ENCODE assay signal across 11 cellular contexts in the genomic region with DNA sequence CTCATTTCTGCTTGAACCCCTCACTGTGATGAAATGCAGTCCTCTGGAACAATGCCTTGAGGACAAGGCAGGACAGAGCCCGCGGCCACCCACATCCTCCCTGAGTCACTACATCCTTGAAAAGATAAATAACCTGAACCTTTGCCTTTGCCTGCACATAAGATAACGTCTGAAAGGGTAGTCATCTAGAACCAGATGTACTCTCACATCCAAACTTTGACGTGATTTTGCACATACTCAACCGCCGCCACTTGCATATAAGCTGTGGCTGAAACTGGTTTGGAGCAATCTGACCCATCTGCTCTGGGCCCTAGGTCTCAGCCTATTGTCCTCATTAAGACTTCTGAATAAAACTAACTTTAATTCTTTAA.
A peak's percentile ranks its signal among the peaks of the same experiment; 100 is the strongest.
DNase-seq lines count a peak whose midpoint lies in the region; ATAC-seq and TF ChIP-seq lines count a peak whose summit lies in the region.
"Had no signal": no experiment of that assay in that cellular context is flagged by ENCODE, and none has a peak within 500 bp of the region (broad histone marks: within the 10 kb centered on the region; RNA-seq: fewer than 3 reads in every experiment).

No MANE protein-coding gene starts in this region.

- H3K36me3 ChIP-seq in adrenal gland (replicated peaks in 1 of 2) = no peaks in the 10 kb centered on the region

- TF ChIP-seq CTCF in adrenal gland (IDR thresholded peaks at IDR 0.05) (no peak), coronary artery (IDR thresholded peaks at IDR 0.05) (no peak)

- H3K4me3 ChIP-seq in adrenal gland (no peak overlapping the region), coronary artery (no peak overlapping the region)

- WGBS in adrenal gland, 4 donors = 7 to 19% (median 12%) methylated on average over 6 of the region's 6 CpGs

- H3K9me3 Mint-ChIP-seq in activated T-cell treated with anti-CD3 and anti-CD28 coated beads, Interleukin-2, amount 50 U/mL, for 72 hours = peaks cover 0 to 3% of the 10 kb centered on the region in 2 donors

- intact Hi-C loops in adrenal gland (cut with DNase I) = no loop called here

- H3K27me3 ChIP-seq in adrenal gland = no peaks in the 10 kb centered on the region

- H3K9me3 ChIP-seq in adrenal gland (replicated peaks in 1 of 3) = no peaks in the 10 kb centered on the region

- H3K36me3 Mint-ChIP-seq in activated T-cell treated with anti-CD3 and anti-CD28 coated beads, Interleukin-2, amount 50 U/mL, for 72 hours (ENCODE audit: insufficient read depth in 2 of 2) = no peaks in the 10 kb centered on the region
- H3K36me3 Mint-ChIP-seq: CD4-positive, CD25-positive, alpha-beta regulatory T cell had no signal

- peak overlapping the region in 1 of 2 donors; percentile 56 for H3K4me3 Mint-ChIP-seq in activated T-cell treated with anti-CD3 and anti-CD28 coated beads, Interleukin-2, amount 50 U/mL, for 72 hours

- peak; percentile 94 to 97 for ATAC-seq in activated T-cell treated with anti-CD3 and anti-CD28 coated beads, Interleukin-2, amount 50 U/mL, for 72 hours (replicated peaks in 1 of 2)
- ATAC-seq in HG03432 (IDR thresholded peaks at IDR 0.05; ENCODE audit: unreplicated experiment) = peak; percentile 78
- ATAC-seq: sciatic nerve had no signal

- H3K27ac Mint-ChIP-seq in activated T-cell treated with anti-CD3 and anti-CD28 coated beads, Interleukin-2, amount 50 U/mL, for 72 hours = peak overlapping the region; percentile 47

- H3K4me1 ChIP-seq in adrenal gland (replicated peaks in 1 of 2) = peaks cover 11 to 23% of the 10 kb centered on the region in 2 donors

- H3K27ac ChIP-seq in adrenal gland = peak overlapping the region in 4 of 5 donors; percentile 2 to 86 (median 72)
- no peak overlapping the region for H3K27ac ChIP-seq in coronary artery
- H3K27ac ChIP-seq: HL-60 had no signal

- H3K4me1 Mint-ChIP-seq in activated T-cell treated with anti-CD3 and anti-CD28 coated beads, Interleukin-2, amount 50 U/mL, for 72 hours (ENCODE audit: low read depth) = peaks cover 21% of the 10 kb centered on the region

- DNase-seq in activated T-cell treated with anti-CD3 and anti-CD28 coated beads, Interleukin-2, amount 50 U/mL, for 72 hours = peak; percentile 59 to 65
- DNase-seq in activated T-cell treated with anti-CD3 and anti-CD28 coated beads for 4 hours (no peak), adrenal gland (peak; percentile 54 to 83 (median 73)), NCI-H2171 treated with DMSO at 0.1 percent for 48 hours (lab: John Stamatoyannopoulos, UW) (no peak), coronary artery (ENCODE audit: low spot score) (no peak), DMS53 (lab: John Stamatoyannopoulos, UW) (no peak)
- peak; percentile 40 for DNase-seq in stimulated activated CD8-positive, alpha-beta memory T cell treated with anti-CD3 and anti-CD28 coated beads, Interleukin-4, amount 100 ng/mL, for 48 hours

- TF ChIP-seq POLR2A in adrenal gland (IDR thresholded peaks at IDR 0.05) = no peak

- H3K27me3 Mint-ChIP-seq in activated T-cell treated with anti-CD3 and anti-CD28 coated beads, Interleukin-2, amount 50 U/mL, for 72 hours (ENCODE audit: low read depth) = peaks cover 11% of the 10 kb centered on the region
- H3K27me3 Mint-ChIP-seq: CD4-positive, CD25-positive, alpha-beta regulatory T cell had no signal

Comparison
In these comparisons a context has a peak if more than half of its experiments do, and no peak if none do; other contexts are left out.
1. DNase-seq: peak in activated T-cell treated with anti-CD3 and anti-CD28 coated beads, Interleukin-2, amount 50 U/mL, for 72 hours (2 of 2), adrenal gland (7 of 7) and stimulated activated CD8-positive, alpha-beta memory T cell treated with anti-CD3 and anti-CD28 coated beads, Interleukin-4, amount 100 ng/mL, for 48 hours (single experiment); none in activated T-cell treated with anti-CD3 and anti-CD28 coated beads for 4 hours (single experiment), NCI-H2171 treated with DMSO at 0.1 percent for 48 hours (single experiment), coronary artery (single experiment) and DMS53 (single experiment).
2. H3K27ac ChIP-seq: peak in adrenal gland (4 of 5); none in coronary artery (0 of 2).